ENCODE assay signal across 16 cellular contexts in genomic region chr22:38258895-38259294, GRCh38. TPM values are rescaled to one million over a fixed set of nuclear protein-coding genes. Genes with fewer than 3 reads are reported as not detected.
DNase-seq lines count a peak whose midpoint lies in the region; ATAC-seq, FAIRE-seq and TF ChIP-seq lines count a peak whose summit lies in the region.
"Had no signal": no experiment of that assay in that cellular context is flagged by ENCODE, and none has a peak within 500 bp of the region (broad histone marks: within the 10 kb centered on the region; RNA-seq: fewer than 3 reads in every experiment).

No MANE protein-coding gene starts in this region.

- no peak overlapping the region for H3K4me3 Mint-ChIP-seq in activated CD8-positive, alpha-beta memory T cell treated with anti-CD3 and anti-CD28 coated beads, Interleukin-2, amount 10 ng/mL, durations not matched to agents 7 days and 5 days

- DNase-seq in GM12891 (ENCODE audit: insufficient read length, low spot score), result no peak
- DNase-seq in coronary artery (ENCODE audit: low spot score), result peak; percentile 88
- peak; percentile 72 for DNase-seq in iris pigment epithelial cell (ENCODE audit: low read depth)
- peak; percentile 29 for DNase-seq in pulmonary artery endothelial cell (ENCODE audit: low read depth, low spot score)
- no peak for DNase-seq in NCI-H2081 treated with DMSO at 0.1 percent for 48 hours (lab: John Stamatoyannopoulos, UW)
- DNase-seq in activated CD8-positive, alpha-beta memory T cell treated with anti-CD3 and anti-CD28 coated beads, Interleukin-2, amount 10 ng/mL, durations not matched to agents 7 days and 5 days, result no peak
- DNase-seq: activated CD4-positive, alpha-beta T cell treated with anti-CD3 and anti-CD28 coated beads for 4 hours; activated effector memory CD4-positive, alpha-beta T cell treated with anti-CD3 and anti-CD28 coated beads, Interleukin-2, amount 50 U/mL, for 16 hours; DMS79 treated with DMSO at 0.1 percent for 48 hours; naive B cell; NCI-H1092 treated with DMSO at 0.1 percent for 48 hours; NCI-H774; stimulated activated naive CD4-positive, alpha-beta T cell had no signal

- ATAC-seq in GM18519 (IDR thresholded peaks at IDR 0.05; ENCODE audit: low FRiP score, unreplicated experiment) (no peak), GM18909 (IDR thresholded peaks at IDR 0.05; ENCODE audit: poor library complexity, unreplicated experiment) (no peak)
- no peak for ATAC-seq in activated CD8-positive, alpha-beta memory T cell treated with anti-CD3 and anti-CD28 coated beads, Interleukin-2, amount 10 ng/mL, durations not matched to agents 7 days and 5 days

- H3K4me1 Mint-ChIP-seq in activated CD8-positive, alpha-beta memory T cell treated with anti-CD3 and anti-CD28 coated beads, Interleukin-2, amount 10 ng/mL, durations not matched to agents 7 days and 5 days, result peaks cover 19% of the 10 kb centered on the region

- CTCF ChIA-PET in activated CD8-positive, alpha-beta memory T cell treated with anti-CD3 and anti-CD28 coated beads, Interleukin-2, amount 10 ng/mL, durations not matched to agents 7 days and 5 days (lab: Charles Lee), result interaction anchor here (1.2 to 1.4 kb wide), 2 partner anchors 157 to 206 kb away, joined by 3 read pairs; no protein-coding TSS in a partner anchor

- peak overlapping the region; percentile 79 to 91 for H3K27ac ChIP-seq in coronary artery
- H3K27ac ChIP-seq: SK-N-MC had no signal

- no peak for TF ChIP-seq CTCF in coronary artery (IDR thresholded peaks at IDR 0.05)

- TF ChIP-seq POLR2A in GM12891 (IDR thresholded peaks at IDR 0.05; ENCODE audit: low read depth, low read length), result no peak

- no peak overlapping the region for H3K27ac Mint-ChIP-seq in activated CD8-positive, alpha-beta memory T cell treated with anti-CD3 and anti-CD28 coated beads, Interleukin-2, amount 10 ng/mL, durations not matched to agents 7 days and 5 days

- no peaks in the 10 kb centered on the region for H3K27me3 Mint-ChIP-seq in activated CD8-positive, alpha-beta memory T cell treated with anti-CD3 and anti-CD28 coated beads, Interleukin-2, amount 10 ng/mL, durations not matched to agents 7 days and 5 days
- H3K27me3 Mint-ChIP-seq: naive B cell had no signal

- FAIRE-seq in GM12891 (lab: Jason Lieb, UNC), result peak; percentile 33

- H3K4me3 ChIP-seq in coronary artery, result no peak overlapping the region
- H3K4me3 ChIP-seq: SK-N-MC had no signal

- H3K9me3 Mint-ChIP-seq in activated CD8-positive, alpha-beta memory T cell treated with anti-CD3 and anti-CD28 coated beads, Interleukin-2, amount 10 ng/mL, durations not matched to agents 7 days and 5 days (ENCODE audit: low read depth), result no peaks in the 10 kb centered on the region

- no peaks in the 10 kb centered on the region for H3K36me3 Mint-ChIP-seq in activated CD8-positive, alpha-beta memory T cell treated with anti-CD3 and anti-CD28 coated beads, Interleukin-2, amount 10 ng/mL, durations not matched to agents 7 days and 5 days
- H3K36me3 Mint-ChIP-seq: naive B cell had no signal

TF ChIP-seq in GM12891, 5 proteins besides CTCF, POLR2A, EP300 and RAD21:
- no peak for TF ChIP-seq POU2F2 (IDR thresholded peaks at IDR 0.05; ENCODE audit: low read depth, low read length)
- no peak for TF ChIP-seq PAX5 (IDR thresholded peaks at IDR 0.05; ENCODE audit: insufficient read depth, low read length, severe bottlenecking)
- no peak for TF ChIP-seq SPI1 (IDR thresholded peaks at IDR 0.05; ENCODE audit: low read depth, low read length)
- TF ChIP-seq POLR2AphosphoS5 (IDR thresholded peaks at IDR 0.05; ENCODE audit: low read depth, low read length), result no peak
- TF ChIP-seq TAF1 (IDR thresholded peaks at IDR 0.05; ENCODE audit: low read depth, low read length), result no peak

RNA-seq across cellular contexts. Expression of gene TMEM184B, which starts 13.9 kb away (rescaled TPM):
- 5.5 TPM for polyA plus RNA-seq in GM12891 (2012; ENCODE audit: low read depth, missing spikeins)
- total RNA-seq in pulmonary artery endothelial cell, result 28.5 and 43.7 TPM in 2 replicates
- 10 to 100 TPM; 29.8 to 35.5 TPM for total RNA-seq in activated CD8-positive, alpha-beta memory T cell treated with anti-CD3 and anti-CD28 coated beads, Interleukin-2, amount 10 ng/mL, durations not matched to agents 7 days and 5 days

RNA-seq across cellular contexts. Expression of gene MAFF, which starts 57.1 kb away (rescaled TPM):
- 2.6 TPM for polyA plus RNA-seq in GM12891 (2012; ENCODE audit: low read depth, missing spikeins)
- total RNA-seq in pulmonary artery endothelial cell, result 66.0 and 72.1 TPM in 2 replicates
- total RNA-seq in activated CD8-positive, alpha-beta memory T cell treated with anti-CD3 and anti-CD28 coated beads, Interleukin-2, amount 10 ng/mL, durations not matched to agents 7 days and 5 days, result 1 to 10 TPM; 6.6 to 7.8 TPM

RNA-seq across cellular contexts. Expression of gene CSNK1E, which starts 58.3 kb away (rescaled TPM):
- 37.4 TPM for polyA plus RNA-seq in GM12891 (2012; ENCODE audit: low read depth, missing spikeins)
- 123 and 124 TPM in 2 replicates for total RNA-seq in pulmonary artery endothelial cell
- total RNA-seq in activated CD8-positive, alpha-beta memory T cell treated with anti-CD3 and anti-CD28 coated beads, Interleukin-2, amount 10 ng/mL, durations not matched to agents 7 days and 5 days, result 100 to 1,000 TPM; 110 to 122 TPM

Comparison
In these comparisons a context has a peak if more than half of its experiments do, and no peak if none do; other contexts are left out.
1. DNase-seq: peak in coronary artery (single experiment), iris pigment epithelial cell (single experiment) and pulmonary artery endothelial cell (single experiment); none in GM12891 (single experiment), NCI-H2081 treated with DMSO at 0.1 percent for 48 hours (single experiment) and activated CD8-positive, alpha-beta memory T cell treated with anti-CD3 and anti-CD28 coated beads, Interleukin-2, amount 10 ng/mL, durations not matched to agents 7 days and 5 days (single experiment).